ENCODE assay signal across 8 cellular contexts in the genomic region with DNA sequence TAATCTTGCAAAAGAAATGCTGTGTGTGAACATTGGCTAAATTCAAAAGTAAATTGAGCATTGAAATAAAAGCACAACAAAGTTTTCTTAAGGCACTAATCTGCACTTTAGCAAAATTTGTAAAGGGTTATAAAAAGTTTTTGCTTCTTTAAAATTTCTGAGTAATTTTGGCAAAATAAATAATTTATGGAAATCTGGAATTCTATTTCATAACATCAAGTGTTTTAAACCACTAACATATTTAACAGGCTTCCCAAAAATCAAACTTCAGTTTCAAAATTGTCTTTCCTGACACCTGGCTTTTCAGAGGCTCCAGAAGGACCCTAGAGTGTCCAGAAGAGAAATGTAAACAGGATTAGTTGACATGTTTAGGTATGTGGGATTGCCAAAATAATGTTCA.
"Had no signal": no experiment of that assay in that cellular context is flagged by ENCODE, and none has a peak within 500 bp of the region (broad histone marks: within the 10 kb centered on the region; RNA-seq: fewer than 3 reads in every experiment).

No MANE protein-coding gene starts in this region.

- DNase-seq: H9, HCEC 1CT, Kasumi-1, KG1 had no signal

- H2AFZ ChIP-seq: GM23338 had no signal

- ATAC-seq: GM23338 had no signal

- FAIRE-seq: H1, H54, HTR-8/SVneo had no signal

- H3K4me2 ChIP-seq: GM23338 had no signal

- H3K4me3 ChIP-seq: GM23338 had no signal
